14 cellular contexts compared by ENCODE assay signal in genomic region chr6:157840776-157841175, GRCh38. TPM values are rescaled to one million over a fixed set of nuclear protein-coding genes. Genes with fewer than 3 reads are reported as not detected.
DNase-seq lines count a peak whose midpoint lies in the region; ATAC-seq, FAIRE-seq and TF ChIP-seq lines count a peak whose summit lies in the region.
"Had no signal": no experiment of that assay in that cellular context is flagged by ENCODE, and none has a peak within 500 bp of the region (broad histone marks: within the 10 kb centered on the region; RNA-seq: fewer than 3 reads in every experiment).

No MANE protein-coding gene starts in this region.

- H3K27me3 ChIP-seq in PC-9 (ENCODE audit: insufficient read depth, low read depth) = no peaks in the 10 kb centered on the region
- H3K27me3 ChIP-seq: cardiac muscle cell, tibial nerve had no signal

- no peak overlapping the region for H2AFZ ChIP-seq in PC-9

- peaks cover 54 to 91% (median 57%) of the 10 kb centered on the region in 3 donors for H3K4me1 Mint-ChIP-seq in naive B cell

- H3K9me3 ChIP-seq in PC-9 (ENCODE audit: insufficient read depth, low read depth) = no peaks in the 10 kb centered on the region; the same call in 1 of the 2 replicates
- H3K9me3 ChIP-seq: tibial nerve had no signal

- peak overlapping the region; percentile 58 for H3K4me2 ChIP-seq in PC-9

- H3K9me3 Mint-ChIP-seq in naive B cell = peaks cover 0 to 2% (median 0%) of the 10 kb centered on the region in 7 donors
- H3K9me3 Mint-ChIP-seq: natural killer cell had no signal

- H3K36me3 ChIP-seq in PC-9 (ENCODE audit: low read depth) = no peaks in the 10 kb centered on the region
- H3K36me3 ChIP-seq: cardiac muscle cell, tibial nerve had no signal

- no peak for FAIRE-seq in H54 (lab: Jason Lieb, UNC)

- peak overlapping the region in 2 of 8 donors; percentile 8 to 77 for H3K4me3 Mint-ChIP-seq in naive B cell
- H3K4me3 Mint-ChIP-seq: natural killer cell had no signal

- H3K4me1 ChIP-seq in PC-9 (replicated peaks; ENCODE audit: insufficient read depth) = peaks cover 40% of the 10 kb centered on the region

- no peak for TF ChIP-seq CTCF in PC-9 (conservative IDR thresholded peaks at IDR 0.05)

- BruUV-seq in PC-9 (replicated peaks; lab: Mats Ljungman, UMichigan) = TSS peak; percentile 39

- H3K36me3 Mint-ChIP-seq in naive B cell = peaks cover 0 to 10% of the 10 kb centered on the region in 2 donors
- H3K36me3 Mint-ChIP-seq: natural killer cell had no signal

- H3K27ac Mint-ChIP-seq in naive B cell = peak overlapping the region in 5 of 6 donors; percentile 24 to 92 (median 54)
- H3K27ac Mint-ChIP-seq: natural killer cell had no signal

- no peak for TF ChIP-seq POLR2A in H54 (IDR thresholded peaks at IDR 0.05; ENCODE audit: low read depth, low read length)

- CTCF ChIA-PET in PC-9 (lab: Charles Lee) = no interaction called here

- no peaks in the 10 kb centered on the region for H3K27me3 Mint-ChIP-seq in naive B cell

- no peak overlapping the region for H3K4me3 ChIP-seq in PC-9
- H3K4me3 ChIP-seq: cardiac muscle cell, tibial nerve had no signal

- peaks cover 99% of the 10 kb centered on the region for H3K79me2 ChIP-seq in PC-9 (ENCODE audit: low read depth)

- peak; percentile 72 for DNase-seq in ELR (ENCODE audit: low read depth)
- peak in 1 of 2 experiments; percentile 68 for DNase-seq in PC-9
- DNase-seq in dermis blood vessel endothelial cell = peak; percentile 46
- DNase-seq in naive B cell = no peak
- no peak for DNase-seq in activated CD4-positive, alpha-beta T cell treated with anti-CD3 and anti-CD28 coated beads for 1 hour
- no peak for DNase-seq in H54 (ENCODE audit: insufficient read length, low spot score)
- no peak for DNase-seq in HuH-7 (ENCODE audit: low spot score)
- DNase-seq: hippocampal formation; natural killer cell; NCI-H2081; stimulated activated CD4-positive, alpha-beta T cell treated with anti-CD3 and anti-CD28 coated beads, Interleukin-4, amount 100 ng/mL, for 24 hours had no signal

- H3F3A ChIP-seq in PC-9 (ENCODE audit: insufficient read depth, low read depth) = peaks cover 8% of the 10 kb centered on the region

- ATAC-seq in naive B cell (ENCODE audit: low read depth in 2 of 2) (peak in 1 of 2 donors; percentile 10), HG02588 (IDR thresholded peaks at IDR 0.05; ENCODE audit: unreplicated experiment) (no peak)
- ATAC-seq: natural killer cell had no signal

- H3K9me2 ChIP-seq in PC-9 (ENCODE audit: insufficient read depth) = no peaks in the 10 kb centered on the region

- intact Hi-C loops in PC-9 (cut with micrococcal nuclease; ENCODE audit: unreplicated experiment) = loop anchor here (2.0 kb wide), 1 partner anchor 78 kb away; no protein-coding TSS in a partner anchor

- no peaks in the 10 kb centered on the region for H4K20me1 ChIP-seq in PC-9 (ENCODE audit: insufficient read depth)

- peak overlapping the region; percentile 90 for H3K27ac ChIP-seq in PC-9
- H3K27ac ChIP-seq: cardiac muscle cell, tibial nerve had no signal

- POLR2A ChIA-PET in PC-9 (lab: Charles Lee; ENCODE audit: unreplicated experiment) = no interaction called here

RNA-seq across cellular contexts. Expression of gene SNX9, which starts 17.7 kb away (rescaled TPM):
- total RNA-seq in PC-9 (2021) (22.5 and 25.0 TPM in 2 replicates), dermis blood vessel endothelial cell (51.4 and 61.4 TPM in 2 replicates)
- 10 to 100 TPM; 19.7 to 28.3 (median 25.7) TPM for polyA plus RNA-seq in naive B cell (ENCODE audit: low read depth in 6 of 6)

Comparison
In these comparisons a context has a peak if more than half of its experiments do, and no peak if none do; other contexts are left out.
1. DNase-seq: peak in ELR (single experiment) and dermis blood vessel endothelial cell (single experiment); none in naive B cell (single experiment), activated CD4-positive, alpha-beta T cell treated with anti-CD3 and anti-CD28 coated beads for 1 hour (single experiment), H54 (single experiment) and HuH-7 (single experiment).